1 cellular context compared by ENCODE assay signal in genomic region chr10:87691515-87692070, GRCh38.
A peak's percentile ranks its signal among the peaks of the same experiment; 100 is the strongest.
TF ChIP-seq lines count a peak whose summit lies in the region.

No MANE protein-coding gene starts in this region.

TF ChIP-seq in K562, 482 proteins besides CTCF, POLR2A, EP300 and RAD21 (continues in another document):
- TF ChIP-seq CBX3 (IDR thresholded peaks at IDR 0.05; ENCODE audit: borderline replicate concordance in 1 of 2, low read length in 2 of 2): peak in 1 of 2 experiments; percentile 43; a peak in 1 of 3 replicates
- TF ChIP-seq JUN (IDR thresholded peaks at IDR 0.05; ENCODE audit: borderline replicate concordance, low read depth, low read length): no peak
- no peak for TF ChIP-seq JUN (CRISPR knock-in tag; IDR thresholded peaks at IDR 0.05; ENCODE audit: borderline replicate concordance)
- TF ChIP-seq KAT8 (IDR thresholded peaks at IDR 0.05; ENCODE audit: low read depth): no peak
- no peak for TF ChIP-seq HES1 (IDR thresholded peaks at IDR 0.05; ENCODE audit: low read depth)
- no peak for TF ChIP-seq SAFB (IDR thresholded peaks at IDR 0.05; ENCODE audit: borderline replicate concordance, low read depth, low read length)
- TF ChIP-seq RNF219 (CRISPR knock-in tag; IDR thresholded peaks at IDR 0.05): no peak
- no peak for TF ChIP-seq PCBP2 (IDR thresholded peaks at IDR 0.05; ENCODE audit: low read depth, low read length, poor library complexity, severe bottlenecking)
- TF ChIP-seq HDAC2 (IDR thresholded peaks at IDR 0.05): no peak
- TF ChIP-seq AFF1 (IDR thresholded peaks at IDR 0.05; ENCODE audit: low read depth in 1 of 2, partially characterized antibody in 2 of 2): no peak
- peak; percentile 25 for TF ChIP-seq RBM25 (IDR thresholded peaks at IDR 0.05; ENCODE audit: low read depth, low read length, severe bottlenecking)
- peak; percentile 81 for TF ChIP-seq ARID1B (IDR thresholded peaks at IDR 0.05)
- TF ChIP-seq MEF2D (tag; conservative IDR thresholded peaks at IDR 0.05; ENCODE audit: low read depth): no peak
- no peak for TF ChIP-seq HMG20A (CRISPR knock-in tag; conservative IDR thresholded peaks at IDR 0.05)
- TF ChIP-seq ZNF830 (CRISPR knock-in tag; IDR thresholded peaks at IDR 0.05): no peak
- TF ChIP-seq XRCC4 (IDR thresholded peaks at IDR 0.05; ENCODE audit: extremely low read depth, insufficient read depth, insufficient read length): no peak
- TF ChIP-seq POLR3A (IDR thresholded peaks at IDR 0.05; ENCODE audit: borderline replicate concordance, extremely low read depth, insufficient read depth, insufficient read length): no peak
- no peak for TF ChIP-seq ZBTB40 (IDR thresholded peaks at IDR 0.05)
- no peak for TF ChIP-seq ZBTB40 (CRISPR knock-in tag; IDR thresholded peaks at IDR 0.05)
- no peak for TF ChIP-seq CGGBP1 (CRISPR knock-in tag; IDR thresholded peaks at IDR 0.05)
- TF ChIP-seq SMARCE1 (IDR thresholded peaks at IDR 0.05): no peak
- TF ChIP-seq PML (IDR thresholded peaks at IDR 0.05; ENCODE audit: low read length): 0 out of 2 replicates have a peak, but pooled peaks have one; percentile 30
- peak; percentile 68; the same call in 1 of the 2 replicates for TF ChIP-seq SMARCA4 (IDR thresholded peaks at IDR 0.05)
- TF ChIP-seq ATF2 (CRISPR knock-in tag; IDR thresholded peaks at IDR 0.05): no peak
- TF ChIP-seq ZNF174 (CRISPR knock-in tag; IDR thresholded peaks at IDR 0.05): no peak
- TF ChIP-seq PHF20 (IDR thresholded peaks at IDR 0.05; ENCODE audit: partially characterized antibody): no peak
- no peak for TF ChIP-seq ZNF589 (CRISPR knock-in tag; IDR thresholded peaks at IDR 0.05; ENCODE audit: low read depth)
- TF ChIP-seq RAD51 (IDR thresholded peaks at IDR 0.05; ENCODE audit: borderline replicate concordance, low read depth): no peak
- TF ChIP-seq NFRKB (IDR thresholded peaks at IDR 0.05; ENCODE audit: low read depth): no peak
- no peak for TF ChIP-seq ZBTB1 (CRISPR knock-in tag; IDR thresholded peaks at IDR 0.05; ENCODE audit: borderline replicate concordance, low read depth)
- TF ChIP-seq PTTG1 (tag; IDR thresholded peaks at IDR 0.05; ENCODE audit: low read depth): no peak
- no peak for TF ChIP-seq ZNF217 (CRISPR knock-in tag; IDR thresholded peaks at IDR 0.05)
- peak; percentile 65; the same call in 1 of the 2 replicates for TF ChIP-seq ZEB2 (IDR thresholded peaks at IDR 0.05)
- no peak for TF ChIP-seq RBM14 (IDR thresholded peaks at IDR 0.05; ENCODE audit: borderline replicate concordance, insufficient read depth, low read depth, low read length)
- TF ChIP-seq PHF8 (IDR thresholded peaks at IDR 0.05; ENCODE audit: borderline replicate concordance, low read length): no peak
- no peak for TF ChIP-seq ZBED1 (IDR thresholded peaks at IDR 0.05)
- TF ChIP-seq ZBTB17 (CRISPR knock-in tag; IDR thresholded peaks at IDR 0.05): no peak
- no peak for TF ChIP-seq ZNF79 (CRISPR knock-in tag; IDR thresholded peaks at IDR 0.05; ENCODE audit: low read depth)
- no peak for TF ChIP-seq ZNF175 (CRISPR knock-in tag; IDR thresholded peaks at IDR 0.05; ENCODE audit: low read depth)
- 0 out of 2 replicates have a peak, but pooled peaks have one; percentile 8 for TF ChIP-seq CREM (IDR thresholded peaks at IDR 0.05; ENCODE audit: low read depth)
- no peak for TF ChIP-seq USF1 (CRISPR knock-in tag; IDR thresholded peaks at IDR 0.05)
- TF ChIP-seq TCF3 (CRISPR knock-in tag; IDR thresholded peaks at IDR 0.05): peak; percentile 75
- TF ChIP-seq MTA2 (IDR thresholded peaks at IDR 0.05; ENCODE audit: low read depth): 0 out of 2 replicates have a peak, but pooled peaks have one; percentile 27
- no peak for TF ChIP-seq ELK1 (CRISPR knock-in tag; IDR thresholded peaks at IDR 0.05)
- no peak for TF ChIP-seq SMAD1 (IDR thresholded peaks at IDR 0.05; ENCODE audit: low read depth, low read length, partially characterized antibody)
